In the genomic region with DNA sequence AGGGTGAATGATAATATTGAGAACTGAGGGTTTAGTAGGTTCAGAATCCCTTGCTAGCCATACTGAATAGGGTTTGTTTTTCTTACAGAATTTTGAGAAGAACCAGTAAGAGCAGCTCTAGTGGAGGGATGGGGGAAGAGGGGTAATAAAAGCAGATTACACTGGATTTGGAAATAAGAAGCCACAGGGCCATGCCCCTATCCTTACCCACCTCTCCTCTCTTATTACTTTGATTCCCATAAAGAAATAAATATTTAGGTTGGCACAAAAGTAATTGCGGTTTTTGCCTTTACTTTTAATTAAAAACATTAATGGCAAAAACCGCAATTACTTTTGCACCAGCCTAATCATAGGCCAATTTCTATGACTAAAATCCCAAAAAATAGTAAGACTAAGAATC, we compare ENCODE assay signal across 20 cellular contexts. TPM values are rescaled to one million over a fixed set of nuclear protein-coding genes. Genes with fewer than 3 reads are reported as not detected.
DNase-seq lines count a peak whose midpoint lies in the region; TF ChIP-seq lines count a peak whose summit lies in the region.
"Had no signal": no experiment of that assay in that cellular context is flagged by ENCODE, and none has a peak within 500 bp of the region (broad histone marks: within the 10 kb centered on the region; RNA-seq: fewer than 3 reads in every experiment).

No MANE protein-coding gene starts in this region.

- peaks cover 40% of the 10 kb centered on the region for H3K4me1 Mint-ChIP-seq in MCF 10A (ENCODE audit: insufficient read depth, unreplicated experiment)

- H3K4me1 ChIP-seq in breast epithelium (no peaks in the 10 kb centered on the region), muscle layer of colon (ENCODE audit: insufficient read depth, low read length) (peaks cover 60% of the 10 kb centered on the region), tibial artery (peaks cover 6 to 64% (median 24%) of the 10 kb centered on the region in 4 donors)

- no peaks in the 10 kb centered on the region for H3K27me3 ChIP-seq in breast epithelium
- H3K27me3 ChIP-seq in WERI-Rb-1 (ENCODE audit: insufficient read depth, low read depth, severe bottlenecking): no peaks in the 10 kb centered on the region
- H3K27me3 ChIP-seq in muscle layer of colon (ENCODE audit: control insufficient read depth in 1 of 2, insufficient read depth in 2 of 2, low read length in 2 of 2): no peaks in the 10 kb centered on the region
- no peaks in the 10 kb centered on the region for H3K27me3 ChIP-seq in tibial artery
- H3K27me3 ChIP-seq: MG63, ovary, uterus had no signal

- DNase-seq in MCF 10A (ENCODE audit: unreplicated experiment): no peak
- no peak for DNase-seq in breast epithelium (ENCODE audit: low spot score in 2 of 2)
- DNase-seq in WERI-Rb-1: no peak
- DNase-seq in tibial artery: no peak
- DNase-seq in activated gamma-delta T cell (lab: John Stamatoyannopoulos, UW): no peak
- no peak for DNase-seq in MV-4-11 (lab: John Stamatoyannopoulos, UW)
- no peak for DNase-seq in NCI-H748 treated with DMSO at 0.1 percent for 48 hours (lab: John Stamatoyannopoulos, UW)
- DNase-seq: activated naive CD4-positive, alpha-beta T cell treated with Interleukin-2 at 50 U/mL for 16 hours; H9; lower lobe of right lung; MG63; NCI-H1694 treated with DMSO at 0.1 percent for 48 hours; ovary; stimulated activated CD4-positive, alpha-beta T cell treated with anti-CD3 and anti-CD28 coated beads, Interleukin-2, amount 100 ng/mL, for 24 hours; stimulated activated naive CD8-positive, alpha-beta T cell treated with anti-CD3 and anti-CD28 coated beads, Interleukin-15, Interleukin-2, amounts not matched to agents 100 U/mL and 50 U/mL, for 24 hours; uterus had no signal

- no peak overlapping the region for H3K27ac ChIP-seq in breast epithelium
- H3K27ac ChIP-seq in WERI-Rb-1: peak overlapping the region; percentile 80
- H3K27ac ChIP-seq in muscle layer of colon (ENCODE audit: low read depth, low read length): peak overlapping the region; percentile 78
- peak overlapping the region; percentile 46 to 89 for H3K27ac ChIP-seq in tibial artery
- H3K27ac ChIP-seq: lower lobe of right lung, ovary, uterus had no signal

- POLR2A ChIA-PET in MCF 10A (lab: Yijun Ruan, JAX): interaction anchor here (0.8 to 7.4 kb wide), 3 partner anchors 8 to 1005 kb away, joined by 3 to 62 read pairs (median 5); partner anchors contain the start of gene RTN4

- intact Hi-C loops in MCF 10A (cut with micrococcal nuclease): no loop called here
- intact Hi-C loops in breast epithelium (cut with DNase I; ENCODE audit: low total_unique reads): no loop called here
- intact Hi-C loops in tibial artery (cut with DNase I; ENCODE audit: low total_unique reads): no loop called here

- BruUV-seq in MCF 10A (replicated peaks; lab: Mats Ljungman, UMichigan): no TSS peak

- TF ChIP-seq CTCF in MCF 10A (IDR thresholded peaks at IDR 0.05; ENCODE audit: unreplicated experiment): no peak
- no peak for TF ChIP-seq CTCF in breast epithelium (IDR thresholded peaks at IDR 0.05)
- no peak for TF ChIP-seq CTCF in WERI-Rb-1 (IDR thresholded peaks at IDR 0.05; ENCODE audit: low read depth, low read length)
- no peak for TF ChIP-seq CTCF in tibial artery (IDR thresholded peaks at IDR 0.05)

- no peaks in the 10 kb centered on the region for H3K27me3 Mint-ChIP-seq in MCF 10A (ENCODE audit: insufficient read depth, unreplicated experiment)
- H3K27me3 Mint-ChIP-seq: IgD-negative memory B cell had no signal

- CTCF ChIA-PET in MCF 10A (lab: Yijun Ruan, JAX): interaction anchor here (0.6 to 2.4 kb wide), 6 partner anchors 14 to 269 kb away, joined by 3 to 9 read pairs (median 4); no protein-coding TSS in a partner anchor

- H3K4me3 ChIP-seq in breast epithelium: no peak overlapping the region
- H3K4me3 ChIP-seq in WERI-Rb-1 (ENCODE audit: low read depth, low read length): no peak overlapping the region
- no peak overlapping the region for H3K4me3 ChIP-seq in muscle layer of colon (ENCODE audit: low read depth in 1 of 2, low read length in 2 of 2)
- H3K4me3 ChIP-seq in tibial artery: no peak overlapping the region
- H3K4me3 ChIP-seq: GM12878, lower lobe of right lung, MG63, ovary, uterus had no signal

- H3K27ac Mint-ChIP-seq in MCF 10A (ENCODE audit: low read depth, unreplicated experiment): peak overlapping the region; percentile 88
- H3K27ac Mint-ChIP-seq: T-helper 1 cell treated with Interleukin-12 subunit alpha and Interleukin-12 subunit beta and Interleukin-4 antibody, amounts not matched to agents 30 μg/mL and 1 μg/mL, for 36 hours had no signal

- TF ChIP-seq POLR2A in breast epithelium (IDR thresholded peaks at IDR 0.05): no peak

- H3K36me3 Mint-ChIP-seq in MCF 10A (ENCODE audit: insufficient read depth, unreplicated experiment): no peaks in the 10 kb centered on the region

- H3K9me3 Mint-ChIP-seq in MCF 10A (ENCODE audit: unreplicated experiment): no peaks in the 10 kb centered on the region
- H3K9me3 Mint-ChIP-seq: H9; IgD-negative memory B cell; T-helper 1 cell treated with Interleukin-12 subunit alpha and Interleukin-12 subunit beta and Interleukin-4 antibody, amounts not matched to agents 30 μg/mL and 1 μg/mL, for 36 hours had no signal

- H3K9ac ChIP-seq in muscle layer of colon (ENCODE audit: low read length): no peak overlapping the region

- H3K36me3 ChIP-seq in breast epithelium: no peaks in the 10 kb centered on the region
- H3K36me3 ChIP-seq in WERI-Rb-1: no peaks in the 10 kb centered on the region
- no peaks in the 10 kb centered on the region for H3K36me3 ChIP-seq in muscle layer of colon (ENCODE audit: insufficient read depth, low read length)
- H3K36me3 ChIP-seq in tibial artery: no peaks in the 10 kb centered on the region
- H3K36me3 ChIP-seq: lower lobe of right lung, MG63, ovary, uterus had no signal

- H3K9me3 ChIP-seq in breast epithelium (no peaks in the 10 kb centered on the region), WERI-Rb-1 (ENCODE audit: severe bottlenecking) (peaks cover 4% of the 10 kb centered on the region), muscle layer of colon (ENCODE audit: low read length) (no peaks in the 10 kb centered on the region), tibial artery (no peaks in the 10 kb centered on the region)
- H3K9me3 ChIP-seq: lower lobe of right lung, MG63, ovary, uterus had no signal

- no peak overlapping the region for H3K4me3 Mint-ChIP-seq in MCF 10A (ENCODE audit: unreplicated experiment)
- H3K4me3 Mint-ChIP-seq: H9; IgD-negative memory B cell; T-helper 1 cell treated with Interleukin-12 subunit alpha and Interleukin-12 subunit beta and Interleukin-4 antibody, amounts not matched to agents 30 μg/mL and 1 μg/mL, for 36 hours had no signal

RNA-seq across cellular contexts. Expression of gene RTN4, which starts 58.2 kb away (rescaled TPM):
- total RNA-seq in MCF 10A (2022) (389 and 391 TPM in 2 replicates), breast epithelium (100 to 1,000 TPM; 188 to 419 (median 201) TPM)

Comparison
In these comparisons a context has a peak if more than half of its experiments do, and no peak if none do; other contexts are left out.
1. H3K27ac ChIP-seq: peak in WERI-Rb-1 (single experiment), muscle layer of colon (single experiment) and tibial artery (2 of 2); none in breast epithelium (0 of 2).